1 cellular context compared by ENCODE assay signal in genomic region chr4:70903282-70903603, GRCh38.
TF ChIP-seq lines count a peak whose summit lies in the region.

No MANE protein-coding gene starts in this region.

TF ChIP-seq in K562, 482 proteins besides CTCF, POLR2A, EP300 and RAD21 (continued from another document and continues in another):
- no peak for TF ChIP-seq MLX (CRISPR knock-in tag; conservative IDR thresholded peaks at IDR 0.05)
- TF ChIP-seq ZBTB34 (CRISPR knock-in tag; IDR thresholded peaks at IDR 0.05): no peak
- no peak for TF ChIP-seq HNRNPL (IDR thresholded peaks at IDR 0.05; ENCODE audit: low read depth, low read length)
- TF ChIP-seq JUND (IDR thresholded peaks at IDR 0.05; ENCODE audit: borderline replicate concordance, low read depth, low read length): peak; percentile 90
- peak; percentile 69; the same call in 1 of the 3 replicates for TF ChIP-seq JUND (tag; IDR thresholded peaks at IDR 0.05; ENCODE audit: borderline replicate concordance, low read depth, low read length)
- no peak for TF ChIP-seq JUNB (CRISPR knock-in tag; conservative IDR thresholded peaks at IDR 0.05)
- TF ChIP-seq ZNF274 (IDR thresholded peaks at IDR 0.05; ENCODE audit: borderline replicate concordance, low read depth, low read length): peak; percentile 89
- TF ChIP-seq KLF1 (tag; IDR thresholded peaks at IDR 0.05): no peak
- no peak for TF ChIP-seq ELK3 (CRISPR knock-in tag; IDR thresholded peaks at IDR 0.05)
- no peak for TF ChIP-seq SIN3B (IDR thresholded peaks at IDR 0.05; ENCODE audit: low read depth)
- TF ChIP-seq ZBTB11 (CRISPR knock-in tag; IDR thresholded peaks at IDR 0.05): peak in 1 of 3 experiments; percentile 87; a peak in 2 of 6 replicates
- TF ChIP-seq DNMT1 (IDR thresholded peaks at IDR 0.05): no peak
- no peak for TF ChIP-seq E2F5 (CRISPR knock-in tag; IDR thresholded peaks at IDR 0.05)
- no peak for TF ChIP-seq CHD7 (IDR thresholded peaks at IDR 0.05; ENCODE audit: low read depth, low read length)
- no peak for TF ChIP-seq SMARCB1 (IDR thresholded peaks at IDR 0.05; ENCODE audit: insufficient read length, low read depth)
- TF ChIP-seq GATAD2B (IDR thresholded peaks at IDR 0.05; ENCODE audit: borderline replicate concordance): no peak; the same call in 1 of the 2 replicates
- no peak for TF ChIP-seq ZNF668 (CRISPR knock-in tag; IDR thresholded peaks at IDR 0.05)
- TF ChIP-seq REST (CRISPR knock-in tag; IDR thresholded peaks at IDR 0.05; ENCODE audit: low read depth): no peak
- no peak for TF ChIP-seq SMAD2 (IDR thresholded peaks at IDR 0.05; ENCODE audit: low read depth, low read length)
- TF ChIP-seq RHOXF2B (CRISPR knock-in tag; conservative IDR thresholded peaks at IDR 0.05): no peak
- TF ChIP-seq E2F1 (CRISPR knock-in tag; IDR thresholded peaks at IDR 0.05): 0 out of 2 replicates have a peak, but pooled peaks have one; percentile 2
- peak; percentile 25; the same call in 1 of the 2 replicates for TF ChIP-seq ZNF75A (CRISPR knock-in tag; IDR thresholded peaks at IDR 0.05)
- TF ChIP-seq ZNF253 (CRISPR knock-in tag; conservative IDR thresholded peaks at IDR 0.05): no peak
- 0 out of 2 replicates have a peak, but pooled peaks have one; percentile 65 for TF ChIP-seq IRF9 (tag; IDR thresholded peaks at IDR 0.05)
- no peak for TF ChIP-seq SAFB (IDR thresholded peaks at IDR 0.05; ENCODE audit: borderline replicate concordance, low read depth, low read length)
